In genomic region chr6:72689107-72689954, GRCh38 we compare ENCODE assay signal across 12 cellular contexts.
A peak's percentile ranks its signal among the peaks of the same experiment; 100 is the strongest.
DNase-seq lines count a peak whose midpoint lies in the region; ATAC-seq and TF ChIP-seq lines count a peak whose summit lies in the region.
"Had no signal": no experiment of that assay in that cellular context is flagged by ENCODE, and none has a peak within 500 bp of the region (broad histone marks: within the 10 kb centered on the region; RNA-seq: fewer than 3 reads in every experiment).

No MANE protein-coding gene starts in this region.

- peak; percentile 83 for ATAC-seq in GM19455 (IDR thresholded peaks at IDR 0.05; ENCODE audit: unreplicated experiment)
- ATAC-seq in HG03025 (IDR thresholded peaks at IDR 0.05; ENCODE audit: low FRiP score, unreplicated experiment): peak; percentile 92

- peak overlapping the region; percentile 71 for H3K4me3 ChIP-seq in GM12865 (ENCODE audit: low read depth, low read length)
- H3K4me3 ChIP-seq: Peyer's patch had no signal

- DNase-seq in GM12865 (ENCODE audit: low read depth) (peak; percentile 95), T1000 (lab: John Stamatoyannopoulos, UW) (peak; percentile 2), NCI-H1417 treated with DMSO at 0.1 percent for 48 hours (lab: John Stamatoyannopoulos, UW) (no peak), occipital lobe (lab: John Stamatoyannopoulos, UW) (no peak), mesenteric fat pad (ENCODE audit: low spot score) (no peak), NCI-H2227 treated with DMSO at 0.1 percent for 48 hours (lab: John Stamatoyannopoulos, UW) (no peak)
- DNase-seq: activated CD8-positive, alpha-beta memory T cell treated with anti-CD3 and anti-CD28 coated beads, Interleukin-2, amount 50 U/mL, for 48 hours; cortex of kidney; Peyer's patch; stimulated activated naive CD4-positive, alpha-beta T cell treated with Interleukin-2 at 50 U/mL for 16 hours had no signal

- TF ChIP-seq CTCF in GM12865 (IDR thresholded peaks at IDR 0.05; ENCODE audit: insufficient read depth, low read depth, low read length, missing control alignments): no peak

Comparison
In these comparisons a context has a peak if more than half of its experiments do, and no peak if none do; other contexts are left out.
1. DNase-seq: peak in GM12865 (single experiment) and T1000 (single experiment); none in NCI-H1417 treated with DMSO at 0.1 percent for 48 hours (single experiment), occipital lobe (single experiment), mesenteric fat pad (single experiment) and NCI-H2227 treated with DMSO at 0.1 percent for 48 hours (single experiment).